ENCODE assay signal across 17 cellular contexts in the genomic region with DNA sequence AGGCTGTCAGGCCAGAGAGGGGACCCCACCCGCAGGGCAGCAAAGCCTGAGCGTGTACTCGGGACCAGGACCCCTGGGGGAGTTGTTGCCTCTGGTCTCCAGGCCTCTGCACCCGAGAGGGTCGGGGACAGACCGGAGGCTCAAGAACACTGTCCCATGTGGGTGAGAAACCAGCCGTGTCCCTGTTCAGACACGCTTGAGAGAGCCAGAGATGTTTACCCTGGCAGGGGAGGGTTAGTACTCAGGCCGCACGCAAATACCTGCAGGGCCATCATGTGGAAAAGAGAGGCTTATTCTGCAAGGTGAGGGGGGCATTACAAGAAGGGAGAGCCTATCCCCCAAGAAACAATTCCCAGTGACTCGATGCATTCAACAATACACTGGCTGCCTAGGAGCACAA.
DNase-seq lines count a peak whose midpoint lies in the region; ATAC-seq and TF ChIP-seq lines count a peak whose summit lies in the region.
"Had no signal": no experiment of that assay in that cellular context is flagged by ENCODE, and none has a peak within 500 bp of the region (broad histone marks: within the 10 kb centered on the region; RNA-seq: fewer than 3 reads in every experiment).

No MANE protein-coding gene starts in this region.

- no peak overlapping the region for H3K4me3 ChIP-seq in BLaER1
- no peak overlapping the region for H3K4me3 ChIP-seq in prostate gland
- H3K4me3 ChIP-seq: HAP-1, SJSA1 had no signal

- intact Hi-C loops in prostate gland (cut with DNase I), result no loop called here

- DNase-seq in kidney glomerular epithelial cell (lab: John Stamatoyannopoulos, UW), result peak; percentile 21
- peak; percentile 42 for DNase-seq in prostate gland (ENCODE audit: low spot score)
- DNase-seq in type B pancreatic cell (ENCODE audit: extremely low spot score, unreplicated experiment), result no peak
- no peak for DNase-seq in stimulated activated naive CD8-positive, alpha-beta T cell treated with anti-CD3 and anti-CD28 coated beads, Interleukin-15, Interleukin-2, amounts not matched to agents 100 U/mL and 50 U/mL, for 24 hours
- DNase-seq: C1 segment of cervical spinal cord; KBM-7; NCI-H1436 treated with DMSO at 0.1 percent for 48 hours; NCI-H2029 treated with DMSO at 0.1 percent for 48 hours; NCI-H2171 treated with DMSO at 0.1 percent for 48 hours; NCI-H446 treated with DMSO at 0.1 percent for 48 hours; NK-92 treated with Interleukin-12 subunit alpha and Interleukin-12 subunit beta, amount 100 ng/mL, for 24 hours had no signal

- H3K36me3 ChIP-seq in BLaER1 (no peaks in the 10 kb centered on the region), prostate gland (no peaks in the 10 kb centered on the region)
- H3K36me3 ChIP-seq: HAP-1, SJSA1 had no signal

- WGBS in prostate gland, result 45% methylated on average over 11 of the region's 11 CpGs

- no peak overlapping the region for H3K9ac ChIP-seq in BLaER1

- H3K27me3 ChIP-seq in BLaER1, result peaks cover 73% of the 10 kb centered on the region
- peaks cover 6% of the 10 kb centered on the region for H3K27me3 ChIP-seq in prostate gland (replicated peaks; ENCODE audit: insufficient read depth)
- H3K27me3 ChIP-seq: SJSA1 had no signal

- peaks cover 35% of the 10 kb centered on the region for H3K4me1 ChIP-seq in BLaER1
- peaks cover 5% of the 10 kb centered on the region for H3K4me1 ChIP-seq in prostate gland (replicated peaks)
- H3K4me1 ChIP-seq: HAP-1, SJSA1 had no signal

- no peaks in the 10 kb centered on the region for H3K36me3 Mint-ChIP-seq in type B pancreatic cell

- H3K4me2 ChIP-seq in BLaER1, result peak overlapping the region; percentile 72

- H3K27me3 Mint-ChIP-seq in type B pancreatic cell, result peaks cover 2% of the 10 kb centered on the region

- peaks cover 88% of the 10 kb centered on the region for H4K20me1 ChIP-seq in BLaER1

- TF ChIP-seq CTCF in prostate gland (IDR thresholded peaks at IDR 0.05) (no peak), type B pancreatic cell (conservative IDR thresholded peaks at IDR 0.05) (no peak)

- no peak for ATAC-seq in GM19463 (IDR thresholded peaks at IDR 0.05; ENCODE audit: unreplicated experiment)
- no peak for ATAC-seq in HG03280 (IDR thresholded peaks at IDR 0.05; ENCODE audit: unreplicated experiment)
- no peak for ATAC-seq in stimulated activated naive CD8-positive, alpha-beta T cell treated with anti-CD3 and anti-CD28 coated beads, Interleukin-15, Interleukin-2, amounts not matched to agents 100 U/mL and 50 U/mL, for 24 hours

- no peak for TF ChIP-seq EP300 in Ishikawa (IDR thresholded peaks at IDR 0.05; ENCODE audit: borderline replicate concordance)

- TF ChIP-seq RAD21 in Ishikawa (IDR thresholded peaks at IDR 0.05; ENCODE audit: low read depth), result no peak

- H3K27ac Mint-ChIP-seq in type B pancreatic cell, result no peak overlapping the region

- no peaks in the 10 kb centered on the region for H3K9me3 ChIP-seq in BLaER1
- no peaks in the 10 kb centered on the region for H3K9me3 ChIP-seq in prostate gland
- H3K9me3 ChIP-seq: HAP-1, SJSA1 had no signal

- TF ChIP-seq POLR2A in prostate gland (IDR thresholded peaks at IDR 0.05), result no peak

- H3K4me3 Mint-ChIP-seq in type B pancreatic cell, result no peak overlapping the region

- H3K9me3 Mint-ChIP-seq in type B pancreatic cell, result no peaks in the 10 kb centered on the region

- H3K27ac ChIP-seq in BLaER1 (no peak overlapping the region), prostate gland (no peak overlapping the region)
- H3K27ac ChIP-seq: SJSA1 had no signal

- H3K4me1 Mint-ChIP-seq in type B pancreatic cell (ENCODE audit: unreplicated experiment), result no peaks in the 10 kb centered on the region

TF ChIP-seq in Ishikawa, 13 proteins besides CTCF, POLR2A, EP300 and RAD21:
- no peak for TF ChIP-seq CREB1 (IDR thresholded peaks at IDR 0.05; ENCODE audit: low read depth)
- peak; percentile 51; the same call in 1 of the 2 replicates for TF ChIP-seq TEAD4 (IDR thresholded peaks at IDR 0.05)
- TF ChIP-seq YY1 (IDR thresholded peaks at IDR 0.05; ENCODE audit: low read depth), result no peak
- TF ChIP-seq USF1 (IDR thresholded peaks at IDR 0.05), result no peak
- TF ChIP-seq ZBTB7A (IDR thresholded peaks at IDR 0.05; ENCODE audit: low read depth), result no peak
- TF ChIP-seq FOXM1 (IDR thresholded peaks at IDR 0.05; ENCODE audit: borderline replicate concordance, low read depth), result no peak

Comparison
In these comparisons a context has a peak if more than half of its experiments do, and no peak if none do; other contexts are left out.
1. DNase-seq: peak in kidney glomerular epithelial cell (single experiment) and prostate gland (single experiment); none in type B pancreatic cell (single experiment) and stimulated activated naive CD8-positive, alpha-beta T cell treated with anti-CD3 and anti-CD28 coated beads, Interleukin-15, Interleukin-2, amounts not matched to agents 100 U/mL and 50 U/mL, for 24 hours (single experiment).